In genomic region chr6:5004373-5005037, GRCh38 we compare ENCODE assay signal across 1 cellular context.
TF ChIP-seq lines count a peak whose summit lies in the region.

No MANE protein-coding gene starts in this region.

TF ChIP-seq in HepG2, 621 proteins besides CTCF, POLR2A, EP300 and RAD21 (continued from another document and continues in another):
- TF ChIP-seq KLF9 (CRISPR knock-in tag; IDR thresholded peaks at IDR 0.05; ENCODE audit: low read depth), result no peak
- peak; percentile 57; the same call in 1 of the 2 replicates for TF ChIP-seq NKX3-1 (CRISPR knock-in tag; IDR thresholded peaks at IDR 0.05)
- 0 out of 2 replicates have a peak, but pooled peaks have one; percentile 25 for TF ChIP-seq THYN1 (CRISPR knock-in tag; IDR thresholded peaks at IDR 0.05; ENCODE audit: borderline replicate concordance, low read depth)
- no peak; the same call in 1 of the 2 replicates for TF ChIP-seq ZMAT3 (CRISPR knock-in tag; conservative IDR thresholded peaks at IDR 0.05)
- TF ChIP-seq, protein P1, sequence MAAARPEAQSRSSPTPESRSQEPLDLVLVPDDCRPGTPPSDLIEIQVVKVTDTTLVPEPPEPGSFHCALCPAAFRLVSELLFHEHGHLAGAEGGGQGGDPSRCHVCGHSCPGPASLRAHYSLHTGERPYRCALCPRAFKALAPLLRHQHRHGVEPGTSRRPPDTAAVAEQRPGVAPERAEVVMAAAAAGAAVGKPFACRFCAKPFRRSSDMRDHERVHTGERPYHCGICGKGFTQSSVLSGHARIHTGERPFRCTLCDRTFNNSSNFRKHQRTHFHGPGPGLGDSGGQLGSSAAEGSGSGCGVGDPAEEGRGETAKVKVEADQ (CRISPR knock-in tag; IDR thresholded peaks at IDR 0.05; ENCODE audit: borderline replicate concordance), result no peak
- TF ChIP-seq ZC3H4 (CRISPR knock-in tag; IDR thresholded peaks at IDR 0.05; ENCODE audit: borderline replicate concordance), result no peak; the same call in 1 of the 2 replicates
- no peak for TF ChIP-seq AKNA (CRISPR knock-in tag; IDR thresholded peaks at IDR 0.05; ENCODE audit: borderline replicate concordance)
- TF ChIP-seq RBM22 (optimal IDR thresholded peaks at IDR 0.05; ENCODE audit: low read length), result no peak
- 0 out of 2 replicates have a peak, but pooled peaks have one; percentile 14 for TF ChIP-seq ZNF383 (CRISPR knock-in tag; IDR thresholded peaks at IDR 0.05; ENCODE audit: borderline replicate concordance)
- no peak for TF ChIP-seq MAF1 (CRISPR knock-in tag; IDR thresholded peaks at IDR 0.05; ENCODE audit: borderline replicate concordance)
- no peak for TF ChIP-seq HNF1A (IDR thresholded peaks at IDR 0.05; ENCODE audit: low read depth)
- TF ChIP-seq HNF1A (CRISPR knock-in tag; IDR thresholded peaks at IDR 0.05; ENCODE audit: borderline replicate concordance), result no peak
- TF ChIP-seq SIX4 (CRISPR knock-in tag; IDR thresholded peaks at IDR 0.05), result no peak
- no peak; the same call in 1 of the 2 replicates for TF ChIP-seq DNMT3B (CRISPR knock-in tag; conservative IDR thresholded peaks at IDR 0.05)
- TF ChIP-seq MZF1 (CRISPR knock-in tag; IDR thresholded peaks at IDR 0.05; ENCODE audit: borderline replicate concordance), result no peak
- no peak for TF ChIP-seq ZNF335 (CRISPR knock-in tag; IDR thresholded peaks at IDR 0.05)
- TF ChIP-seq HDAC2 (CRISPR knock-in tag; IDR thresholded peaks at IDR 0.05), result no peak; the same call in 1 of the 2 replicates
- no peak for TF ChIP-seq ATF3 (CRISPR knock-in tag; IDR thresholded peaks at IDR 0.05)
- TF ChIP-seq ZNF772 (CRISPR knock-in tag; IDR thresholded peaks at IDR 0.05), result 0 out of 2 replicates have a peak, but pooled peaks have one; percentile 15
- TF ChIP-seq AGO1 (IDR thresholded peaks at IDR 0.05; ENCODE audit: low read depth, low read length, poor library complexity, severe bottlenecking), result no peak
- TF ChIP-seq ZFP90 (CRISPR knock-in tag; IDR thresholded peaks at IDR 0.05; ENCODE audit: borderline replicate concordance), result no peak
- TF ChIP-seq SPEN (CRISPR knock-in tag; IDR thresholded peaks at IDR 0.05; ENCODE audit: low read depth), result no peak
- TF ChIP-seq, protein P2, sequence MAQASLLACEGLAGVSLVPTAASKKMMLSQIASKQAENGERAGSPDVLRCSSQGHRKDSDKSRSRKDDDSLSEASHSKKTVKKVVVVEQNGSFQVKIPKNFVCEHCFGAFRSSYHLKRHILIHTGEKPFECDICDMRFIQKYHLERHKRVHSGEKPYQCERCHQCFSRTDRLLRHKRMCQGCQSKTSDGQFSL (CRISPR knock-in tag; IDR thresholded peaks at IDR 0.05), result no peak
- TF ChIP-seq, protein P3, sequence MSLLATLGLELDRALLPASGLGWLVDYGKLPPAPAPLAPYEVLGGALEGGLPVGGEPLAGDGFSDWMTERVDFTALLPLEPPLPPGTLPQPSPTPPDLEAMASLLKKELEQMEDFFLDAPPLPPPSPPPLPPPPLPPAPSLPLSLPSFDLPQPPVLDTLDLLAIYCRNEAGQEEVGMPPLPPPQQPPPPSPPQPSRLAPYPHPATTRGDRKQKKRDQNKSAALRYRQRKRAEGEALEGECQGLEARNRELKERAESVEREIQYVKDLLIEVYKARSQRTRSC (CRISPR knock-in tag; IDR thresholded peaks at IDR 0.05; ENCODE audit: low read depth), result no peak
- no peak for TF ChIP-seq AHR (CRISPR knock-in tag; IDR thresholded peaks at IDR 0.05)
- TF ChIP-seq, protein P4, sequence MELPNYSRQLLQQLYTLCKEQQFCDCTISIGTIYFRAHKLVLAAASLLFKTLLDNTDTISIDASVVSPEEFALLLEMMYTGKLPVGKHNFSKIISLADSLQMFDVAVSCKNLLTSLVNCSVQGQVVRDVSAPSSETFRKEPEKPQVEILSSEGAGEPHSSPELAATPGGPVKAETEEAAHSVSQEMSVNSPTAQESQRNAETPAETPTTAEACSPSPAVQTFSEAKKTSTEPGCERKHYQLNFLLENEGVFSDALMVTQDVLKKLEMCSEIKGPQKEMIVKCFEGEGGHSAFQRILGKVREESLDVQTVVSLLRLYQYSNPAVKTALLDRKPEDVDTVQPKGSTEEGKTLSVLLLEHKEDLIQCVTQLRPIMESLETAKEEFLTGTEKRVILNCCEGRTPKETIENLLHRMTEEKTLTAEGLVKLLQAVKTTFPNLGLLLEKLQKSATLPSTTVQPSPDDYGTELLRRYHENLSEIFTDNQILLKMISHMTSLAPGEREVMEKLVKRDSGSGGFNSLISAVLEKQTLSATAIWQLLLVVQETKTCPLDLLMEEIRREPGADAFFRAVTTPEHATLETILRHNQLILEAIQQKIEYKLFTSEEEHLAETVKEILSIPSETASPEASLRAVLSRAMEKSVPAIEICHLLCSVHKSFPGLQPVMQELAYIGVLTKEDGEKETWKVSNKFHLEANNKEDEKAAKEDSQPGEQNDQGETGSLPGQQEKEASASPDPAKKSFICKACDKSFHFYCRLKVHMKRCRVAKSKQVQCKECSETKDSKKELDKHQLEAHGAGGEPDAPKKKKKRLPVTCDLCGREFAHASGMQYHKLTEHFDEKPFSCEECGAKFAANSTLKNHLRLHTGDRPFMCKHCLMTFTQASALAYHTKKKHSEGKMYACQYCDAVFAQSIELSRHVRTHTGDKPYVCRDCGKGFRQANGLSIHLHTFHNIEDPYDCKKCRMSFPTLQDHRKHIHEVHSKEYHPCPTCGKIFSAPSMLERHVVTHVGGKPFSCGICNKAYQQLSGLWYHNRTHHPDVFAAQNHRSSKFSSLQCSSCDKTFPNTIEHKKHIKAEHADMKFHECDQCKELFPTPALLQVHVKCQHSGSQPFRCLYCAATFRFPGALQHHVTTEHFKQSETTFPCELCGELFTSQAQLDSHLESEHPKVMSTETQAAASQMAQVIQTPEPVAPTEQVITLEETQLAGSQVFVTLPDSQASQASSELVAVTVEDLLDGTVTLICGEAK (IDR thresholded peaks at IDR 0.05), result no peak
- TF ChIP-seq, protein P4 (CRISPR knock-in tag; IDR thresholded peaks at IDR 0.05), result no peak; the same call in 1 of the 2 replicates
- TF ChIP-seq RFX3 (CRISPR knock-in tag; IDR thresholded peaks at IDR 0.05), result no peak
- TF ChIP-seq, protein P5, sequence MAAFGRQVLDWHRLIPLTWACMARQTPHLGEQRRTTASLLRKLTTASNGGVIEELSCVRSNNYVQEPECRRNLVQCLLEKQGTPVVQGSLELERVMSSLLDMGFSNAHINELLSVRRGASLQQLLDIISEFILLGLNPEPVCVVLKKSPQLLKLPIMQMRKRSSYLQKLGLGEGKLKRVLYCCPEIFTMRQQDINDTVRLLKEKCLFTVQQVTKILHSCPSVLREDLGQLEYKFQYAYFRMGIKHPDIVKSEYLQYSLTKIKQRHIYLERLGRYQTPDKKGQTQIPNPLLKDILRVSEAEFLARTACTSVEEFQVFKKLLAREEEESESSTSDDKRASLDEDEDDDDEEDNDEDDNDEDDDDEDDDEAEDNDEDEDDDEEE (CRISPR knock-in tag; IDR thresholded peaks at IDR 0.05), result no peak
- TF ChIP-seq, protein P6, sequence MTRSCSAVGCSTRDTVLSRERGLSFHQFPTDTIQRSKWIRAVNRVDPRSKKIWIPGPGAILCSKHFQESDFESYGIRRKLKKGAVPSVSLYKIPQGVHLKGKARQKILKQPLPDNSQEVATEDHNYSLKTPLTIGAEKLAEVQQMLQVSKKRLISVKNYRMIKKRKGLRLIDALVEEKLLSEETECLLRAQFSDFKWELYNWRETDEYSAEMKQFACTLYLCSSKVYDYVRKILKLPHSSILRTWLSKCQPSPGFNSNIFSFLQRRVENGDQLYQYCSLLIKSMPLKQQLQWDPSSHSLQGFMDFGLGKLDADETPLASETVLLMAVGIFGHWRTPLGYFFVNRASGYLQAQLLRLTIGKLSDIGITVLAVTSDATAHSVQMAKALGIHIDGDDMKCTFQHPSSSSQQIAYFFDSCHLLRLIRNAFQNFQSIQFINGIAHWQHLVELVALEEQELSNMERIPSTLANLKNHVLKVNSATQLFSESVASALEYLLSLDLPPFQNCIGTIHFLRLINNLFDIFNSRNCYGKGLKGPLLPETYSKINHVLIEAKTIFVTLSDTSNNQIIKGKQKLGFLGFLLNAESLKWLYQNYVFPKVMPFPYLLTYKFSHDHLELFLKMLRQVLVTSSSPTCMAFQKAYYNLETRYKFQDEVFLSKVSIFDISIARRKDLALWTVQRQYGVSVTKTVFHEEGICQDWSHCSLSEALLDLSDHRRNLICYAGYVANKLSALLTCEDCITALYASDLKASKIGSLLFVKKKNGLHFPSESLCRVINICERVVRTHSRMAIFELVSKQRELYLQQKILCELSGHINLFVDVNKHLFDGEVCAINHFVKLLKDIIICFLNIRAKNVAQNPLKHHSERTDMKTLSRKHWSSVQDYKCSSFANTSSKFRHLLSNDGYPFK (CRISPR knock-in tag; IDR thresholded peaks at IDR 0.05; ENCODE audit: borderline replicate concordance), result no peak
- TF ChIP-seq ZSCAN12 (CRISPR knock-in tag; IDR thresholded peaks at IDR 0.05), result no peak
- TF ChIP-seq NFE2L2 (IDR thresholded peaks at IDR 0.05; ENCODE audit: low read length), result no peak
